ENCODE assay signal across 9 cellular contexts in genomic region chr10:68598978-68599753, GRCh38. TPM values are rescaled to one million over a fixed set of nuclear protein-coding genes. Genes with fewer than 3 reads are reported as not detected.
DNase-seq lines count a peak whose midpoint lies in the region; ATAC-seq, FAIRE-seq and TF ChIP-seq lines count a peak whose summit lies in the region.
"Had no signal": no experiment of that assay in that cellular context is flagged by ENCODE, and none has a peak within 500 bp of the region (broad histone marks: within the 10 kb centered on the region; RNA-seq: fewer than 3 reads in every experiment).

No MANE protein-coding gene starts in this region.

- H3K36me3 ChIP-seq in astrocyte (ENCODE audit: insufficient read depth, low read length) (no peaks in the 10 kb centered on the region), skeletal muscle satellite cell (ENCODE audit: insufficient read depth, low read length) (no peaks in the 10 kb centered on the region)

- ATAC-seq in HG03139 (IDR thresholded peaks at IDR 0.05; ENCODE audit: unreplicated experiment): no peak
- no peak for ATAC-seq in HG02981 (IDR thresholded peaks at IDR 0.05; ENCODE audit: unreplicated experiment)

- peak overlapping the region in 1 of 3 donors; percentile 39 for H3K27ac Mint-ChIP-seq in IgD-negative memory B cell
- no peak overlapping the region for H3K27ac Mint-ChIP-seq in astrocyte (ENCODE audit: unreplicated experiment)

- H3K4me3 ChIP-seq in astrocyte (ENCODE audit: insufficient read depth, low read depth, low read length) (peak overlapping the region; percentile 55), skeletal muscle satellite cell (ENCODE audit: low read length) (peak overlapping the region; percentile 66)

- no peak for TF ChIP-seq CTCF in astrocyte (IDR thresholded peaks at IDR 0.05; ENCODE audit: insufficient read depth, low read depth, low read length)

- H3K27me3 ChIP-seq in astrocyte (ENCODE audit: insufficient read depth, low read length) (no peaks in the 10 kb centered on the region), skeletal muscle satellite cell (ENCODE audit: control insufficient read depth, insufficient read depth, low read length) (no peaks in the 10 kb centered on the region)

- no peaks in the 10 kb centered on the region for H3K27me3 Mint-ChIP-seq in IgD-negative memory B cell
- H3K27me3 Mint-ChIP-seq in astrocyte (ENCODE audit: low read depth, unreplicated experiment): no peaks in the 10 kb centered on the region

- DNase-seq in C1 segment of cervical spinal cord (lab: John Stamatoyannopoulos, UW): peak in 11 of 14 donors; percentile 6 to 58 (median 31)
- peak; percentile 33 for DNase-seq in astrocyte (ENCODE audit: low read depth)
- DNase-seq in iPS-NIHi11 (ENCODE audit: low spot score): peak; percentile 56
- no peak for DNase-seq in NOMO-1 (lab: John Stamatoyannopoulos, UW; ENCODE audit: unreplicated experiment in 2 of 2)

- peak overlapping the region; percentile 86 for H2AFZ ChIP-seq in astrocyte (ENCODE audit: low read depth, low read length)

- H3K9me3 ChIP-seq in astrocyte (ENCODE audit: insufficient read depth, low read depth, low read length) (no peaks in the 10 kb centered on the region), skeletal muscle satellite cell (replicated peaks; ENCODE audit: low read length) (no peaks in the 10 kb centered on the region)

- H4K20me1 ChIP-seq in astrocyte (ENCODE audit: insufficient read depth, low read length): no peaks in the 10 kb centered on the region

- H3K4me1 Mint-ChIP-seq in IgD-negative memory B cell (peaks cover 12 to 18% (median 14%) of the 10 kb centered on the region in 3 donors), astrocyte (ENCODE audit: low read depth, unreplicated experiment) (peaks cover 14% of the 10 kb centered on the region)

- H3K4me1 ChIP-seq in astrocyte (ENCODE audit: insufficient read depth, low read length) (peaks cover 23% of the 10 kb centered on the region), skeletal muscle satellite cell (ENCODE audit: control insufficient read depth, insufficient read depth, low read length) (peaks cover 48% of the 10 kb centered on the region)

- peaks cover 6% of the 10 kb centered on the region for H3K36me3 Mint-ChIP-seq in IgD-negative memory B cell
- H3K36me3 Mint-ChIP-seq in astrocyte (ENCODE audit: low read depth, unreplicated experiment): no peaks in the 10 kb centered on the region

- H3K9ac ChIP-seq in astrocyte (ENCODE audit: low read length) (peak overlapping the region; percentile 73), skeletal muscle satellite cell (ENCODE audit: low read depth, low read length) (peak overlapping the region; percentile 61)

- H3K4me2 ChIP-seq in astrocyte (ENCODE audit: low read length): peak overlapping the region; percentile 91
- H3K4me2 ChIP-seq in skeletal muscle satellite cell (ENCODE audit: low read length): peak overlapping the region; percentile 82

- no peaks in the 10 kb centered on the region for H3K79me2 ChIP-seq in astrocyte (ENCODE audit: insufficient read depth, low read length)

- peak overlapping the region in 3 of 4 donors; percentile 28 to 81 (median 72) for H3K4me3 Mint-ChIP-seq in IgD-negative memory B cell
- peak overlapping the region; percentile 64 for H3K4me3 Mint-ChIP-seq in astrocyte (ENCODE audit: unreplicated experiment)

- no peak for FAIRE-seq in astrocyte (lab: Jason Lieb, UNC)
- FAIRE-seq: islet of Langerhans had no signal

- no peaks in the 10 kb centered on the region for H3K9me3 Mint-ChIP-seq in IgD-negative memory B cell
- H3K9me3 Mint-ChIP-seq in astrocyte (ENCODE audit: unreplicated experiment): no peaks in the 10 kb centered on the region

- H3K27ac ChIP-seq in astrocyte (ENCODE audit: low read depth, low read length): no peak overlapping the region

RNA-seq across cellular contexts. Expression of gene TET1, which starts 39.0 kb away (rescaled TPM):
- 1.0 TPM for polyA plus RNA-seq in IgD-negative memory B cell
- 6.2 and 7.1 TPM in 2 replicates for total RNA-seq in astrocyte
- total RNA-seq in skeletal muscle satellite cell (2012; rRNA removed): 2.0 and 3.7 TPM in 2 replicates

Comparison
In these comparisons a context has a peak if more than half of its experiments do, and no peak if none do; other contexts are left out.
1. DNase-seq: peak in C1 segment of cervical spinal cord (11 of 14), astrocyte (single experiment) and iPS-NIHi11 (single experiment); none in NOMO-1 (0 of 2).